Comparison of ENCODE assay signal across 5 cellular contexts in the genomic region with DNA sequence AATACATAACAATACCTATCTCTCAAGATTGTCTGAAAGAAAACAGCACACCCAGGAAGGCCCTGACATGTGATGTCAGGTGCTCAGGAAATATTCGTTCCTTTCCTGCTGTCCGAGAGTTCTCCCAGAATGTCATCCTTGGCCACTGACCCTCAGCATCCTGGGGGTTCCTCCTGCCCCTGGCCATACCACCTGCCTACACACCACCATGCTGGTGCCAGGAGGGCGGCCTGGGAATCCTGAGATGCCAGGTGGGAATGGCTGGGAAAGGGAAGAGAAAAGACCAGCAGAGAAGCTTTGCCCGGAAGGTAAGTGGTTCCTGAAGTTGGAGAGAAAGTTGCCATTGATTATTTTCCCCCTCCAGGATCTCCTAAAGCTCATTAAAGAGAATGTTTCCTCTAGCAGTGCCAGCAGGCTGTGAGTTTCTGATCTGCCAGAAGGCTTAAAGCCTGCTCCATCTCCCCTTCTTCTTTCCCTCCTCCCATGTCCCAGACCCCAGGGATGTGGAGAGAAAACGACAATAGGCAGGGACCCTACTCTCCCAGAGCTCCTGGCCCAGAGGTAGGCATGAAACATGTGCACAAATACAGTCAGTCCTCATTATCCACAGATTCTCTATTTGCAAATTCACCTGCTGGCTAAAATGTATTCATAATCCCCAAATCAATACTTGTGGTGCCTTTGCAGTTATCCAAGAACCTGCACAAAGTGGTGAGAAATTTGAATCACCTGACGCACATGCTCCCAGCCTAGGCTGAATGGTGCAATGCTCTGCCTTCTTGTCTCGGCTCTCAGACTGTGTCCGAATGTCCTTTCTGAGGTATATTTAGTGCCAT.
"Had no signal": no experiment of that assay in that cellular context is flagged by ENCODE, and none has a peak within 500 bp of the region (broad histone marks: within the 10 kb centered on the region; RNA-seq: fewer than 3 reads in every experiment).

No MANE protein-coding gene starts in this region.

- H3K27ac ChIP-seq: HL-60 had no signal

- H3K4me1 ChIP-seq: HAP-1 had no signal

- H3K36me3 ChIP-seq: HAP-1 had no signal

- H3K9me3 ChIP-seq: HAP-1 had no signal

- DNase-seq: GOT3, H7, KBM-7 had no signal

- H3K4me3 ChIP-seq: HAP-1 had no signal
